Comparison of ENCODE assay signal across 1 cellular context in the genomic region with DNA sequence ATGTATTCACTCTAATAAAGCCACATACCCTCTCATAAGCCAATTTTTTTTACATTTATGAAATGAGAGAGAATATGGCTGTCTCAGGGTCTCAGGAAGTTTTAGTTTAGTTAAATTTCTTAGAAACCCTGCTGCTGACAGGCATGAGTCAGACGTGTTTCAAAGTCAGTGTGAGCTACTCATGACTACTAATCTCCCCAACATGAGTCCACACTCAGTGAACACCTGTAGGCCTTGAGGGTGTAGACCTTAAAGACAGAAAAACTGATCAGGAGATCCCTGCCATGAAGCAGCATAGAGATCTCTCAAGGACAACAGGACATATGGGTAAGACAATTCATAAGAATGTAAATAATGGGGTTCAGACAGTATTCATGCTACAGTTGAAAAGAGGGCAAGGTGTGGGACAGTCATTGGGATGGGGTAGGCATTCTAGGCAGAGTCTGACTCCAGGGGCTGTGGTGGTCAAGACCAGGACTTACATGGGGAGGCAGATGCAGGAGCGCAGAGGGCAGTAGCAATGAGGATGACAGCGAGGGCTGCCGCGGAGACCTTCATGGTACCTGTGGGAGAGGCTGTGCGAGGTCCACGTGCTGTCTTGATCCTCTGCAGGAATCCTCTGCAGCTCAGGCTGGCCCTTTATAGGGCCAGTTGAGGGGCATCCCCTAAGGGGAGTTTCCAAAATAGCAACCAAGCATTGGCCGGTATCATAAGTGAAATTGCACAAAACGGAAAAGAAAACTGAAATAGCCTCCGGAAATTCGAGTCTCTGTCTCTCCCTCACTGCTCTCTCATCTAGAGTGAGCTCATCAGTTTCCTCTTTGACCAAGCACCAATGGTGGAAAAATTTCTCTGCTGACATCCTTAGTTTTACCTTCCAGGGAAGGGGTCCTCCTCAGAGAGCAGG.
TF ChIP-seq lines count a peak whose summit lies in the region.

CCL5 (minus strand) TSS at position 613 of the 907 bp plus-strand sequence.

TF ChIP-seq in K562, 482 proteins besides CTCF, POLR2A, EP300 and RAD21 (continued from another document):
- TF ChIP-seq, protein P1, sequence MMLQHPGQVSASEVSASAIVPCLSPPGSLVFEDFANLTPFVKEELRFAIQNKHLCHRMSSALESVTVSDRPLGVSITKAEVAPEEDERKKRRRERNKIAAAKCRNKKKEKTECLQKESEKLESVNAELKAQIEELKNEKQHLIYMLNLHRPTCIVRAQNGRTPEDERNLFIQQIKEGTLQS (IDR thresholded peaks at IDR 0.05): peak; percentile 60
- TF ChIP-seq, protein P1 (CRISPR knock-in tag; conservative IDR thresholded peaks at IDR 0.05): no peak
- TF ChIP-seq BACH1 (tag; IDR thresholded peaks at IDR 0.05): no peak
- TF ChIP-seq ERF (CRISPR knock-in tag; IDR thresholded peaks at IDR 0.05): no peak
- peak; percentile 52; the same call in 1 of the 2 replicates for TF ChIP-seq ETV1 (tag; conservative IDR thresholded peaks at IDR 0.05; ENCODE audit: low read depth)
- 0 out of 4 replicates have a peak, but pooled peaks of 1 of the 2 experiments have one; percentile 18 for TF ChIP-seq MNT (conservative IDR thresholded peaks at IDR 0.05)
- TF ChIP-seq, protein P2, sequence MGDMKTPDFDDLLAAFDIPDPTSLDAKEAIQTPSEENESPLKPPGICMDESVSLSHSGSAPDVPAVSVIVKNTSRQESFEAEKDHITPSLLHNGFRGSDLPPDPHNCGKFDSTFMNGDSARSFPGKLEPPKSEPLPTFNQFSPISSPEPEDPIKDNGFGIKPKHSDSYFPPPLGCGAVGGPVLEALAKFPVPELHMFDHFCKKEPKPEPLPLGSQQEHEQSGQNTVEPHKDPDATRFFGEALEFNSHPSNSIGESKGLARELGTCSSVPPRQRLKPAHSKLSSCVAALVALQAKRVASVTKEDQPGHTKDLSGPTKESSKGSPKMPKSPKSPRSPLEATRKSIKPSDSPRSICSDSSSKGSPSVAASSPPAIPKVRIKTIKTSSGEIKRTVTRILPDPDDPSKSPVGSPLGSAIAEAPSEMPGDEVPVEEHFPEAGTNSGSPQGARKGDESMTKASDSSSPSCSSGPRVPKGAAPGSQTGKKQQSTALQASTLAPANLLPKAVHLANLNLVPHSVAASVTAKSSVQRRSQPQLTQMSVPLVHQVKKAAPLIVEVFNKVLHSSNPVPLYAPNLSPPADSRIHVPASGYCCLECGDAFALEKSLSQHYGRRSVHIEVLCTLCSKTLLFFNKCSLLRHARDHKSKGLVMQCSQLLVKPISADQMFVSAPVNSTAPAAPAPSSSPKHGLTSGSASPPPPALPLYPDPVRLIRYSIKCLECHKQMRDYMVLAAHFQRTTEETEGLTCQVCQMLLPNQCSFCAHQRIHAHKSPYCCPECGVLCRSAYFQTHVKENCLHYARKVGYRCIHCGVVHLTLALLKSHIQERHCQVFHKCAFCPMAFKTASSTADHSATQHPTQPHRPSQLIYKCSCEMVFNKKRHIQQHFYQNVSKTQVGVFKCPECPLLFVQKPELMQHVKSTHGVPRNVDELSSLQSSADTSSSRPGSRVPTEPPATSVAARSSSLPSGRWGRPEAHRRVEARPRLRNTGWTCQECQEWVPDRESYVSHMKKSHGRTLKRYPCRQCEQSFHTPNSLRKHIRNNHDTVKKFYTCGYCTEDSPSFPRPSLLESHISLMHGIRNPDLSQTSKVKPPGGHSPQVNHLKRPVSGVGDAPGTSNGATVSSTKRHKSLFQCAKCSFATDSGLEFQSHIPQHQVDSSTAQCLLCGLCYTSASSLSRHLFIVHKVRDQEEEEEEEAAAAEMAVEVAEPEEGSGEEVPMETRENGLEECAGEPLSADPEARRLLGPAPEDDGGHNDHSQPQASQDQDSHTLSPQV (IDR thresholded peaks at IDR 0.05): peak; percentile 25; the same call in 1 of the 2 replicates
- TF ChIP-seq ZNF668 (CRISPR knock-in tag; IDR thresholded peaks at IDR 0.05): no peak
- peak; percentile 32; the same call in 1 of the 2 replicates for TF ChIP-seq ARID1B (IDR thresholded peaks at IDR 0.05)
- TF ChIP-seq MAFK (IDR thresholded peaks at IDR 0.05; ENCODE audit: low read length): no peak
- TF ChIP-seq U2AF2 (optimal IDR thresholded peaks at IDR 0.05; ENCODE audit: low read depth, low read length): no peak
- no peak for TF ChIP-seq PCBP1 (IDR thresholded peaks at IDR 0.05; ENCODE audit: low read depth, low read length, poor library complexity, severe bottlenecking)
- TF ChIP-seq SRSF9 (IDR thresholded peaks at IDR 0.05; ENCODE audit: borderline replicate concordance, low read depth, low read length): no peak
- TF ChIP-seq PBX2 (CRISPR knock-in tag; IDR thresholded peaks at IDR 0.05; ENCODE audit: low read depth): no peak
- no peak for TF ChIP-seq PBX2 (tag; conservative IDR thresholded peaks at IDR 0.05; ENCODE audit: low read depth)
- TF ChIP-seq PHF20 (IDR thresholded peaks at IDR 0.05; ENCODE audit: partially characterized antibody): no peak
- no peak for TF ChIP-seq NCOR1 (IDR thresholded peaks at IDR 0.05)
- TF ChIP-seq DPF2 (IDR thresholded peaks at IDR 0.05): 0 out of 2 replicates have a peak, but pooled peaks have one; percentile 42
- no peak for TF ChIP-seq HLTF (IDR thresholded peaks at IDR 0.05)
- peak; percentile 55; the same call in 1 of the 2 replicates for TF ChIP-seq JUND (IDR thresholded peaks at IDR 0.05; ENCODE audit: borderline replicate concordance, low read depth, low read length)
- peak; percentile 43; the same call in 2 of the 3 replicates for TF ChIP-seq JUND (tag; IDR thresholded peaks at IDR 0.05; ENCODE audit: borderline replicate concordance, low read depth, low read length)
- TF ChIP-seq C11orf30 (IDR thresholded peaks at IDR 0.05; ENCODE audit: low read depth): no peak
- TF ChIP-seq STAT5B (CRISPR knock-in tag; IDR thresholded peaks at IDR 0.05): no peak
- no peak for TF ChIP-seq RFX5 (IDR thresholded peaks at IDR 0.05; ENCODE audit: low read depth, low read length)
- TF ChIP-seq ZNF589 (CRISPR knock-in tag; IDR thresholded peaks at IDR 0.05; ENCODE audit: low read depth): no peak
- TF ChIP-seq TCF3 (CRISPR knock-in tag; IDR thresholded peaks at IDR 0.05): no peak
- TF ChIP-seq, protein P3, sequence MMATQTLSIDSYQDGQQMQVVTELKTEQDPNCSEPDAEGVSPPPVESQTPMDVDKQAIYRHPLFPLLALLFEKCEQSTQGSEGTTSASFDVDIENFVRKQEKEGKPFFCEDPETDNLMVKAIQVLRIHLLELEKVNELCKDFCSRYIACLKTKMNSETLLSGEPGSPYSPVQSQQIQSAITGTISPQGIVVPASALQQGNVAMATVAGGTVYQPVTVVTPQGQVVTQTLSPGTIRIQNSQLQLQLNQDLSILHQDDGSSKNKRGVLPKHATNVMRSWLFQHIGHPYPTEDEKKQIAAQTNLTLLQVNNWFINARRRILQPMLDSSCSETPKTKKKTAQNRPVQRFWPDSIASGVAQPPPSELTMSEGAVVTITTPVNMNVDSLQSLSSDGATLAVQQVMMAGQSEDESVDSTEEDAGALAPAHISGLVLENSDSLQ (IDR thresholded peaks at IDR 0.05): peak; percentile 63
- TF ChIP-seq L3MBTL2 (IDR thresholded peaks at IDR 0.05): 0 out of 2 replicates have a peak, but pooled peaks have one; percentile 7
- no peak for TF ChIP-seq TEAD1 (CRISPR knock-in tag; IDR thresholded peaks at IDR 0.05)
